1 cellular context compared by ENCODE assay signal in the genomic region with DNA sequence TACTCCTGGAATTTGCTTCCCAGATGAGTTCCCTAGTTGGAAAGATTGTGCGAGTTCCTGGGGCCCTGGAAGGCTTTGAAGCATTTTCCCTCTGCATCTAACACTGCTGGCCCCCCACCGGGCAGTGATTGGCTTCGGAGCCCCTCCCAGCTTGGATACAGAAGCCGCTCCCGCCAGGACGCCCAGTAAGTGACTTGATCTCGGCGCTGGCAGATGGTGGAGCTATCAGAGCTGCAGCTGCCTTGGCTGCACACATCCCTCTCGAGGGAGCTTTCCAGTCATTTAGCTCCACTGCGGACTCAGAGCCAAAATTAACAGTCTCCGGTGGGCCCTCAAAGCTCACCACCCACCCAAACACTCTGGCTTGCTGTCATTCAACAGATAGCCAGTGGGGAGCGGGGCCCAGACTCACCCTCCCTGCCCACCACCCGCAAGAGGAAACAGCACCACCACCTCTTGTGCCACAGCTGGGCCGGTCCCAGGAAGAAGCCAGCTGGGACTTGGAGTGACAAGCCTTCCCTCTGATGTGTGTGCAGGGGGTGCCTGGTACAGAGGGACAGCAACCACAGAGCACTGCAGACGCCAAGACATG.
TF ChIP-seq lines count a peak whose summit lies in the region.

No MANE protein-coding gene starts in this region.

TF ChIP-seq in H1, 55 proteins besides CTCF, POLR2A, EP300 and RAD21:
- peak; percentile 35; the same call in 1 of the 2 replicates for TF ChIP-seq MAX (IDR thresholded peaks at IDR 0.05)
- no peak for TF ChIP-seq HDAC6 (IDR thresholded peaks at IDR 0.05; ENCODE audit: low read depth, low read length)
- no peak for TF ChIP-seq TBP (IDR thresholded peaks at IDR 0.05; ENCODE audit: low read depth, low read length)
- TF ChIP-seq NANOG (IDR thresholded peaks at IDR 0.05; ENCODE audit: insufficient read depth, low read depth, low read length, poor library complexity, severe bottlenecking): peak; percentile 70
- TF ChIP-seq RBBP5 (IDR thresholded peaks at IDR 0.05; ENCODE audit: borderline replicate concordance, low read depth, low read length): no peak
- TF ChIP-seq KDM5A (IDR thresholded peaks at IDR 0.05; ENCODE audit: low read length): no peak
- TF ChIP-seq SIN3A (conservative IDR thresholded peaks at IDR 0.05 in 1 of 2, IDR thresholded peaks at IDR 0.05 in 1 of 2; ENCODE audit: low read depth in 1 of 2, low read length in 2 of 2): no peak
- no peak for TF ChIP-seq SUZ12 (IDR thresholded peaks at IDR 0.05; ENCODE audit: low read length)
- TF ChIP-seq CHD2 (IDR thresholded peaks at IDR 0.05; ENCODE audit: low read length): no peak
- no peak for TF ChIP-seq POU5F1 (IDR thresholded peaks at IDR 0.05; ENCODE audit: low read depth, low read length)
- no peak for TF ChIP-seq SIX5 (IDR thresholded peaks at IDR 0.05; ENCODE audit: low read depth, low read length)
TF ChIP-seq in H1: peak in this region for 2.
